In the genomic region with DNA sequence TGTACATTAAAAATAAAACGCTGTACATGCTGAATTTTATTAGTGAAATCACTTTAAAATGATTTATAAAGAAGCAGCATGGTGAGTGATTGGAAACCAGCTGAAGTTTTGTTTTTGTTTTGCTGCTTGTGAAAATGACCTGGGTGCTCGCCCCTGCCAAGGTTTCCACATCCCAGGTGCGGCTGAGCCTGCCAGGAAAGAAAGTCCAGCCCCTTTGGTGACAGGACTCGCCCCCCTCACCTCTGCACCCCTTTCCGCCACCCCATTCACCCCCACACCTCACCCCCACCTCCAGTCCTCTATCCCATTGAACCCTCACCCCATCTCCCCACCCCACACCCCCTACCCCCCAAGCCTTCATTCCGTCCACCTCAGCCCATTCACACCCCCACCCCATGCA, we compare ENCODE assay signal across 8 cellular contexts. TPM values are rescaled to one million over a fixed set of nuclear protein-coding genes. Genes with fewer than 3 reads are reported as not detected.
DNase-seq lines count a peak whose midpoint lies in the region; ATAC-seq and TF ChIP-seq lines count a peak whose summit lies in the region.
"Not testable (repeated sequence)": the region's sequence is repeated elsewhere in the genome, so short reads cannot be mapped to it uniquely, and the experiment has no call there.

No MANE protein-coding gene starts in this region.

- CTCF ChIA-PET in Calu3 (lab: Charles Lee) (interaction anchor here (0.6 kb wide), 1 partner anchor 18 kb away, joined by 6 read pairs; no protein-coding TSS in a partner anchor), WTC11 (lab: Charles Lee) (interaction anchor here (2.1 to 3.0 kb wide), 3 partner anchors 127 to 270 kb away, joined by 7 to 26 read pairs (median 18); partner anchors contain the start of genes ADRA2B and ASTL)

- not testable (repeated sequence) for H3K36me3 ChIP-seq in Loucy (ENCODE audit: insufficient read depth, low read length); ascending aorta; endodermal cell (ENCODE audit: control insufficient read depth, insufficient read depth, low read length); lower lobe of right lung; psoas muscle (ENCODE audit: insufficient read depth in 1 of 2, low read depth in 1 of 2); vagina

- H2AFZ ChIP-seq in Loucy (ENCODE audit: low read length): not testable (repeated sequence)

- H4K20me1 ChIP-seq in Loucy (ENCODE audit: insufficient read depth, low read length, poor library complexity, severe bottlenecking): not testable (repeated sequence)

- not testable (repeated sequence) for H3K9me3 ChIP-seq in Loucy (ENCODE audit: insufficient read depth, low read depth, low read length); ascending aorta; endodermal cell (ENCODE audit: control insufficient read depth, low read length); lower lobe of right lung; psoas muscle; vagina

- peak overlapping the region; percentile 90 for H3K4me3 Mint-ChIP-seq in Calu3 (ENCODE audit: low read depth, unreplicated experiment)
- H3K4me3 Mint-ChIP-seq in WTC11: peak overlapping the region; percentile 24; the same call in 1 of the 2 replicates
- H3K4me3 Mint-ChIP-seq in endodermal cell: peak overlapping the region; percentile 89

- H3K27me3 ChIP-seq in Loucy (ENCODE audit: insufficient read depth, low read length, poor library complexity, severe bottlenecking); ascending aorta; endodermal cell (ENCODE audit: control insufficient read depth, insufficient read depth, low read length, poor library complexity, severe bottlenecking); lower lobe of right lung (ENCODE audit: low read depth); psoas muscle (ENCODE audit: insufficient read depth in 3 of 3, low read length in 2 of 3); vagina: not testable (repeated sequence)

- not testable (repeated sequence) for H3K4me1 Mint-ChIP-seq in Calu3 (ENCODE audit: low read depth, unreplicated experiment); WTC11; endodermal cell

- peak overlapping the region; percentile 83 for H3K27ac Mint-ChIP-seq in Calu3 (ENCODE audit: unreplicated experiment)
- not testable (repeated sequence) for H3K27ac Mint-ChIP-seq in WTC11, endodermal cell

- H3K79me2 ChIP-seq in Loucy (ENCODE audit: insufficient read depth, low read length): peaks cover 11% of the 10 kb centered on the region

- BruUV-seq in Calu3 (replicated peaks; lab: Mats Ljungman, UMichigan): not testable (repeated sequence)

- WGBS in endodermal cell (ENCODE audit: insufficient coverage in 1 of 2, insufficient read length in 1 of 2), 2 experiments: 31% methylated on average over 4 of the region's 6 CpGs; no CpG with 5 or more reads in 1 of the 2 experiments
- 12 to 18% (median 16%) methylated on average over 5 to 6 of the region's 6 CpGs for WGBS in psoas muscle, 3 donors

- H3K4me1 ChIP-seq in Loucy (ENCODE audit: insufficient read depth, low read length, poor library complexity, severe bottlenecking); ascending aorta; endodermal cell (ENCODE audit: control insufficient read depth, insufficient read depth, low read length); lower lobe of right lung; psoas muscle; vagina: not testable (repeated sequence)

- peak overlapping the region; percentile 93 for H3K9ac ChIP-seq in Loucy (ENCODE audit: low read depth, low read length, poor library complexity, severe bottlenecking)
- not testable (repeated sequence) for H3K9ac ChIP-seq in endodermal cell (ENCODE audit: extremely low read depth, low read length, poor library complexity, severe bottlenecking)

- not testable (repeated sequence) for ATAC-seq in WTC11, lower lobe of right lung, psoas muscle

- H3K27me3 Mint-ChIP-seq in Calu3 (ENCODE audit: unreplicated experiment): peaks cover 22% of the 10 kb centered on the region
- H3K27me3 Mint-ChIP-seq in WTC11 (ENCODE audit: low read depth): peaks cover 22% of the 10 kb centered on the region
- H3K27me3 Mint-ChIP-seq in endodermal cell (ENCODE audit: insufficient read depth): peaks cover 12% of the 10 kb centered on the region

- H3F3A ChIP-seq in Loucy (ENCODE audit: low read depth): not testable (repeated sequence)

- not testable (repeated sequence) for H3K27ac ChIP-seq in ascending aorta; endodermal cell (ENCODE audit: low read depth, low read length); lower lobe of right lung; psoas muscle; vagina

- POLR2A ChIA-PET in WTC11 (lab: Charles Lee): not testable (repeated sequence)

- H3K4me3 ChIP-seq in Loucy (ENCODE audit: low read length, poor library complexity, severe bottlenecking): peak overlapping the region; percentile 64
- peak overlapping the region; percentile 61 to 80 for H3K4me3 ChIP-seq in ascending aorta
- not testable (repeated sequence) for H3K4me3 ChIP-seq in endodermal cell (ENCODE audit: low read length)
- H3K4me3 ChIP-seq in lower lobe of right lung: peak overlapping the region; percentile 17
- peak overlapping the region; percentile 34 for H3K4me3 ChIP-seq in psoas muscle
- peak overlapping the region; percentile 26 to 69 for H3K4me3 ChIP-seq in vagina

- peak; percentile 5 for DNase-seq in Calu3
- not testable (repeated sequence) for DNase-seq in WTC11 (ENCODE audit: low spot score); ascending aorta (ENCODE audit: low spot score in 2 of 2); endodermal cell; lower lobe of right lung; psoas muscle; vagina (ENCODE audit: extremely low spot score in 2 of 2)

- peaks cover 24% of the 10 kb centered on the region for H3K36me3 Mint-ChIP-seq in Calu3 (ENCODE audit: insufficient read depth, unreplicated experiment)
- H3K36me3 Mint-ChIP-seq in WTC11; endodermal cell (ENCODE audit: low read depth): not testable (repeated sequence)

- not testable (repeated sequence) for TF ChIP-seq CTCF in Calu3 (IDR thresholded peaks at IDR 0.05; ENCODE audit: unreplicated experiment); Loucy (conservative IDR thresholded peaks at IDR 0.05; ENCODE audit: low read length); WTC11 (IDR thresholded peaks at IDR 0.05); ascending aorta (IDR thresholded peaks at IDR 0.05); endodermal cell (conservative IDR thresholded peaks at IDR 0.05); lower lobe of right lung (IDR thresholded peaks at IDR 0.05); psoas muscle (IDR thresholded peaks at IDR 0.05); vagina (IDR thresholded peaks at IDR 0.05)

- not testable (repeated sequence) for TF ChIP-seq POLR2A in vagina (IDR thresholded peaks at IDR 0.05)

- not testable (repeated sequence) for H3K9me2 ChIP-seq in Loucy (replicated peaks; ENCODE audit: low read depth, low read length)

- peak overlapping the region; percentile 60 for H3K4me2 ChIP-seq in Loucy (ENCODE audit: low read depth, low read length, poor library complexity, severe bottlenecking)

- H3K9me3 Mint-ChIP-seq in Calu3 (ENCODE audit: low read depth, unreplicated experiment); WTC11; endodermal cell: not testable (repeated sequence)

- intact Hi-C loops in Calu3 (cut with micrococcal nuclease; ENCODE audit: unreplicated experiment): loop anchor here (5.0 to 10.0 kb wide), 2 partner anchors 274 to 516 kb away; partner anchors contain the start of genes CIAO1, NEURL3 and TMEM127
- intact Hi-C loops in ascending aorta (cut with DNase I): loop anchor here (10.0 kb wide), 1 partner anchor 274 kb away; the partner anchor contains the start of genes CIAO1 and TMEM127
- intact Hi-C loops in lower lobe of right lung (cut with DNase I): not testable (repeated sequence)
- intact Hi-C loops in psoas muscle (cut with DNase I): loop anchor here (10.0 kb wide), 2 partner anchors 274 to 514 kb away; partner anchors contain the start of genes CIAO1 (in 1 of the 2), NEURL3 (in 1 of the 2) and TMEM127 (in 1 of the 2)
- intact Hi-C loops in vagina (cut with DNase I): loop anchor here (5.0 kb wide), 1 partner anchor 126 kb away; the partner anchor contains the start of gene ADRA2B

RNA-seq across cellular contexts. Expression of gene ANKRD36C, which starts 0.7 kb away (rescaled TPM):
- total RNA-seq in Calu3 (2022): 29.0 and 41.9 TPM in 2 replicates
- total RNA-seq in WTC11 (2021): 8.7 to 12.6 TPM (median 11.7 TPM) in 3 replicates
- 12.1 TPM for total RNA-seq in ascending aorta
- 10 to 100 TPM; 21.1 to 32.2 TPM for total RNA-seq in endodermal cell
- polyA plus RNA-seq in endodermal cell (2013, experiment 1 of 2): 14.0 TPM
- polyA plus RNA-seq in endodermal cell (2013, experiment 2 of 2): 11.8 TPM
- 22.2 TPM for total RNA-seq in lower lobe of right lung
- 1 to 10 TPM; 1.1 to 5.0 (median 2.1) TPM for total RNA-seq in psoas muscle
- polyA plus RNA-seq in psoas muscle: 1 to 10 TPM in 1 of 3 donors, under 1 TPM in 2; 0.16 to 1.0 (median 0.17) TPM
- total RNA-seq in vagina: 36.6 TPM

RNA-seq across cellular contexts. Expression of gene GPAT2, which starts 43.8 kb away (rescaled TPM):
- total RNA-seq in Calu3 (2022): not detected in 2 replicates
- 0.20 to 0.66 TPM (median 0.55 TPM) in 3 replicates for total RNA-seq in WTC11 (2021)
- 9.4 TPM for total RNA-seq in ascending aorta
- under 1 TPM in 1 of 2 donors, not detected in 1; 0.33 TPM for total RNA-seq in endodermal cell
- not detected for polyA plus RNA-seq in endodermal cell (2013, experiment 1 of 2)
- polyA plus RNA-seq in endodermal cell (2013, experiment 2 of 2): 0.21 TPM
- 4.3 TPM for total RNA-seq in lower lobe of right lung
- total RNA-seq in psoas muscle: 1 to 10 TPM; 6.2 to 7.8 (median 6.7) TPM
- polyA plus RNA-seq in psoas muscle: 1 to 10 TPM; 3.2 to 6.9 (median 6.1) TPM
- 1.2 TPM for total RNA-seq in vagina

Comparison
In these comparisons a context has a peak if more than half of its experiments do, and no peak if none do; other contexts are left out.
1. H3K4me3 Mint-ChIP-seq: peak in every context shown above with its lines; median percentile 90 in Calu3; 89 in endodermal cell; 24 in WTC11.